19 cellular contexts compared by ENCODE assay signal in genomic region chr3:146581080-146581601, GRCh38. TPM values are rescaled to one million over a fixed set of nuclear protein-coding genes. Genes with fewer than 3 reads are reported as not detected.
A peak's percentile ranks its signal among the peaks of the same experiment; 100 is the strongest.
DNase-seq lines count a peak whose midpoint lies in the region; ATAC-seq, FAIRE-seq and TF ChIP-seq lines count a peak whose summit lies in the region.
"Had no signal": no experiment of that assay in that cellular context is flagged by ENCODE, and none has a peak within 500 bp of the region (broad histone marks: within the 10 kb centered on the region; RNA-seq: fewer than 3 reads in every experiment).

No MANE protein-coding gene starts in this region.

- peak; percentile 4 for FAIRE-seq in HTR-8/SVneo (lab: Jason Lieb, UNC)
- FAIRE-seq: GM19239 had no signal

- H3K4me3 ChIP-seq in mammary epithelial cell (replicated peaks in 1 of 3; ENCODE audit: insufficient read depth in 1 of 3, low read depth in 2 of 3, low read length in 3 of 3) (no peak overlapping the region), hepatocyte (no peak overlapping the region)
- H3K4me3 ChIP-seq: HAP-1 had no signal

- H4K20me1 ChIP-seq in mammary epithelial cell (ENCODE audit: insufficient read depth, low read length) (no peaks in the 10 kb centered on the region), hepatocyte (ENCODE audit: insufficient read depth, poor library complexity, severe bottlenecking) (no peaks in the 10 kb centered on the region)

- TF ChIP-seq CTCF in mammary epithelial cell (conservative IDR thresholded peaks at IDR 0.05 in 1 of 2, IDR thresholded peaks at IDR 0.05 in 1 of 2; ENCODE audit: extremely low read depth in 1 of 2, insufficient read depth in 1 of 2, low read depth in 1 of 2, low read length in 2 of 2), result no peak
- TF ChIP-seq CTCF in hepatocyte (IDR thresholded peaks at IDR 0.05; ENCODE audit: poor library complexity), result no peak

- CTCF ChIA-PET in mammary epithelial cell (lab: Charles Lee; ENCODE audit: low non-redundant PET), result no interaction called here

- H3K79me2 ChIP-seq in mammary epithelial cell (ENCODE audit: insufficient read depth, low read length) (no peaks in the 10 kb centered on the region), hepatocyte (no peaks in the 10 kb centered on the region)

- H2AFZ ChIP-seq in mammary epithelial cell (ENCODE audit: low read depth, low read length) (peak overlapping the region; percentile 19), hepatocyte (no peak overlapping the region)

- dilution Hi-C loops in mammary epithelial cell (cut with HindIII; ENCODE audit: low sequenced_read_pairs), result no loop called here

- peaks cover 23% of the 10 kb centered on the region for H3K4me1 ChIP-seq in mammary epithelial cell (ENCODE audit: insufficient read depth, low read length)
- H3K4me1 ChIP-seq in hepatocyte (ENCODE audit: insufficient read depth), result peaks cover 15% of the 10 kb centered on the region

- peaks cover 13% of the 10 kb centered on the region for H3K9me3 ChIP-seq in mammary epithelial cell (replicated peaks; ENCODE audit: insufficient read depth, low read length)
- H3K9me3 ChIP-seq in hepatocyte (ENCODE audit: low read depth), result no peaks in the 10 kb centered on the region
- H3K9me3 ChIP-seq: SK-N-SH had no signal

- H3K9ac ChIP-seq in mammary epithelial cell (ENCODE audit: insufficient read depth, low read length), result no peak overlapping the region
- H3K9ac ChIP-seq: SK-N-SH had no signal

- peak overlapping the region; percentile 95 for H3K27ac ChIP-seq in mammary epithelial cell (ENCODE audit: insufficient read depth, low read depth, low read length)
- peak overlapping the region; percentile 77 for H3K27ac ChIP-seq in hepatocyte

- DNase-seq in COLO829 (ENCODE audit: low spot score), result peak; percentile 23
- DNase-seq in HTR-8/SVneo (ENCODE audit: insufficient read length, low spot score), result no peak
- no peak for DNase-seq in mammary epithelial cell
- DNase-seq in hepatocyte (ENCODE audit: low spot score), result no peak
- DNase-seq in activated naive CD4-positive, alpha-beta T cell treated with anti-CD3 and anti-CD28 coated beads, Interleukin-2, amount 50 U/mL, for 16 hours, result no peak
- no peak for DNase-seq in globus pallidus (ENCODE audit: low spot score)
- DNase-seq: GF-D8, KG1, MM.1S, NCI-H1105 treated with DMSO at 0.1 percent for 48 hours, NCI-H2081, NCI-H526, PC-3, SK-N-SH had no signal

- no peak for ATAC-seq in HG02938 (IDR thresholded peaks at IDR 0.05; ENCODE audit: unreplicated experiment)
- ATAC-seq in HG03097 (IDR thresholded peaks at IDR 0.05; ENCODE audit: low FRiP score, unreplicated experiment), result no peak
- ATAC-seq: PC-3 had no signal

- no peaks in the 10 kb centered on the region for H3K36me3 ChIP-seq in mammary epithelial cell (ENCODE audit: insufficient read depth, low read length)
- no peaks in the 10 kb centered on the region for H3K36me3 ChIP-seq in hepatocyte (replicated peaks; ENCODE audit: insufficient read depth, low read depth)
- H3K36me3 ChIP-seq: HAP-1 had no signal

- H3K27me3 ChIP-seq in mammary epithelial cell (ENCODE audit: insufficient read depth, low read length) (no peaks in the 10 kb centered on the region), hepatocyte (no peaks in the 10 kb centered on the region)

- no TSS peak for BruUV-seq in mammary epithelial cell (replicated peaks; lab: Mats Ljungman, UMichigan)

- no peaks in the 10 kb centered on the region for H3K9me2 ChIP-seq in hepatocyte (replicated peaks; ENCODE audit: insufficient read depth)
- H3K9me2 ChIP-seq: SK-N-SH had no signal

- intact Hi-C loops in mammary epithelial cell (cut with micrococcal nuclease), result no loop called here

- in situ Hi-C loops in mammary epithelial cell (cut with MboI; ENCODE audit: low sequenced_read_pairs in 2 of 2), result loop anchor here (10.0 to 25.0 kb wide), 3 partner anchors 366 to 519 kb away; no protein-coding TSS in a partner anchor

- no peak overlapping the region for H3K4me2 ChIP-seq in mammary epithelial cell (ENCODE audit: insufficient read depth, low read depth, low read length)
- no peak overlapping the region for H3K4me2 ChIP-seq in hepatocyte
- H3K4me2 ChIP-seq: SK-N-SH had no signal

- WGBS in mammary epithelial cell (ENCODE audit: low coverage, missing lambda C conversion rate), result 29% methylated on average over 1 of the region's 1 CpG
- 26% methylated on average over 1 of the region's 1 CpG for WGBS in hepatocyte (ENCODE audit: low lambda C conversion rate, missing lambda C conversion rate)

RNA-seq across cellular contexts. Expression of gene PLSCR5, which starts 24.0 kb away (rescaled TPM):
- not detected for total RNA-seq in mammary epithelial cell
- not detected for polyA plus RNA-seq in mammary epithelial cell
- polyA minus RNA-seq in mammary epithelial cell, result not detected
- 0.60 and 2.0 TPM in 2 replicates for total RNA-seq in hepatocyte
- polyA plus RNA-seq in hepatocyte, result 2.1 and 3.0 TPM in 2 replicates
- total RNA-seq: HT1080, PC-3 had no signal
- polyA plus RNA-seq: SK-N-SH had no signal

RNA-seq across cellular contexts. Expression of gene PLSCR1, which starts 36.7 kb away (rescaled TPM):
- total RNA-seq in mammary epithelial cell (10 to 100 TPM; 23.0 to 53.8 TPM), hepatocyte (72.6 and 109 TPM in 2 replicates)
- polyA plus RNA-seq in mammary epithelial cell (38.6 TPM), hepatocyte (44.5 and 44.9 TPM in 2 replicates)
- polyA minus RNA-seq in mammary epithelial cell, result 38.9 TPM
